In genomic region chr3:197093871-197094270, GRCh38 we compare ENCODE assay signal across 18 cellular contexts.
"Had no signal": no experiment of that assay in that cellular context is flagged by ENCODE, and none has a peak within 500 bp of the region (broad histone marks: within the 10 kb centered on the region; RNA-seq: fewer than 3 reads in every experiment).

No MANE protein-coding gene starts in this region.

- DNase-seq: activated CD4-positive, alpha-beta T cell treated with anti-CD3 and anti-CD28 coated beads, Interleukin-2, amount 10 ng/mL, durations not matched to agents 7 days and 5 days; activated CD8-positive, alpha-beta T cell treated with anti-CD3 and anti-CD28 coated beads, Interleukin-2, amount 10 ng/mL, durations not matched to agents 7 days and 5 days; activated effector memory CD4-positive, alpha-beta T cell treated with Interleukin-2 at 50 U/mL for 16 hours; activated naive CD4-positive, alpha-beta T cell treated with anti-CD3 and anti-CD28 coated beads, Interleukin-2, amount 50 U/mL, for 16 hours; activated T-cell treated with anti-CD3 and anti-CD28 coated beads, Interleukin-2, amount 50 U/mL, for 4 hours; effector CD4-positive, alpha-beta T cell; heart right ventricle; immature natural killer cell; naive B cell; ovary; spleen; stimulated activated CD4-positive, alpha-beta T cell treated with anti-CD3 and anti-CD28 coated beads, Interleukin-4, amount 100 ng/mL, for 4 hours; stimulated activated naive B cell treated with anti-CD40 and anti-IgM and Interleukin-4, amounts not matched to agents 10 μg/mL and 1 μg/mL and 100 μg/mL, for 72 hours; T-helper 9 cell; upper lobe of left lung had no signal

- H3K9me3 ChIP-seq: ascending aorta, esophagus muscularis mucosa, heart right ventricle, ovary, spleen, thoracic aorta, upper lobe of left lung had no signal

- H3K4me1 ChIP-seq: ascending aorta, esophagus muscularis mucosa, upper lobe of left lung had no signal

- H3K4me3 ChIP-seq: ascending aorta, esophagus muscularis mucosa, heart right ventricle, ovary, spleen, thoracic aorta, upper lobe of left lung had no signal

- H3K36me3 ChIP-seq: ascending aorta, ovary, thoracic aorta, upper lobe of left lung had no signal

- H3K27ac ChIP-seq: ascending aorta, esophagus muscularis mucosa, heart right ventricle, ovary, spleen, thoracic aorta, upper lobe of left lung had no signal

- H3K27me3 ChIP-seq: ascending aorta, esophagus muscularis mucosa, heart right ventricle, ovary, spleen, upper lobe of left lung had no signal
